8 cellular contexts compared by ENCODE assay signal in the genomic region with DNA sequence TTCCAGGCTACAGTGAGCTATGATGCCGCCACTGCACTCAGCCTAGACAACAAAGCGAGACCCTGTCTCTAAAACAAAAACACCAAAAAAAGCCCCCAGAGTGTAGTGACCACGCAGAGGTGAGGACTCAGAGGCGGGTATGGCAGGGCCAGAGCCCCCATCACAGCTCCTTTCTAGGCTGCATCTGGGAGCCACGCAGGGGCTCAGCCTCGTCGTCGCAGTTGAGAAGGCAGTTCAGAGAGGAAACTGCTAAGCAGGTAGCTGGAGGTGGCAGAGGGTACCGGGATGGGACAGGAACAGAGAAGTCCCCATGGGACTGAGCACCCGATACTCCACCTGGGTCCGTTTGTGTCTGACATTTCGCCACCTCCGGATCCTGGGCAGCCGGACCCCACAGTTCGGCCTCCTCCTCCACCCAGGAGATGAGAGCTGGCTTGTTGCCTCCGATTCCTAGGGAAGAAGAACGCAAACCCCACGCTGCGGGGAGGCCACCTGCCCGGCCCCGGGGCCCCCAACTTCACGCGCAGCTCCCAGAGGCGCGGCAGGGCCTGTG. TPM values are rescaled to one million over a fixed set of nuclear protein-coding genes. Genes with fewer than 3 reads are reported as not detected.
DNase-seq lines count a peak whose midpoint lies in the region; ATAC-seq, FAIRE-seq and TF ChIP-seq lines count a peak whose summit lies in the region.

No MANE protein-coding gene starts in this region.

- intact Hi-C loops in kidney (cut with DNase I), result no loop called here

- H3K4me1 ChIP-seq in HUES48 (ENCODE audit: control insufficient read depth, insufficient read depth, low read length), result peaks cover 6% of the 10 kb centered on the region; the same call in 1 of the 2 replicates
- H3K4me1 ChIP-seq in kidney (ENCODE audit: control insufficient read depth in 1 of 2, insufficient read depth in 1 of 2, low read depth in 1 of 2, low read length in 2 of 2), result peaks cover 0 to 2% of the 10 kb centered on the region in 2 donors

- peaks cover 28% of the 10 kb centered on the region for H3K36me3 ChIP-seq in HUES48 (ENCODE audit: control insufficient read depth, insufficient read depth, low read length)
- H3K36me3 ChIP-seq in kidney (ENCODE audit: control insufficient read depth in 1 of 2, insufficient read depth in 2 of 2, low read length in 2 of 2), result peaks cover 6 to 9% of the 10 kb centered on the region in 2 donors

- H3K9ac ChIP-seq in HUES48 (ENCODE audit: low read depth, low read length) (peak overlapping the region; percentile 84), kidney (ENCODE audit: low read length in 2 of 2) (peak overlapping the region; percentile 70 to 81)

- H3K9me3 ChIP-seq in HUES48 (ENCODE audit: control insufficient read depth, insufficient read depth, low read length), result no peaks in the 10 kb centered on the region
- no peaks in the 10 kb centered on the region for H3K9me3 ChIP-seq in kidney (ENCODE audit: control insufficient read depth in 1 of 2, low read length in 2 of 2)

- ATAC-seq in GM18502 (IDR thresholded peaks at IDR 0.05; ENCODE audit: poor library complexity, unreplicated experiment), result no peak

- H3K27me3 ChIP-seq in HUES48 (ENCODE audit: control insufficient read depth, insufficient read depth, low read length), result no peaks in the 10 kb centered on the region

- no peak for TF ChIP-seq CTCF in kidney (IDR thresholded peaks at IDR 0.05; ENCODE audit: borderline replicate concordance, extremely low read depth, insufficient read depth)

- H3K27ac ChIP-seq in HUES48 (ENCODE audit: low read depth, low read length), result peak overlapping the region; percentile 96
- H3K27ac ChIP-seq in angular gyrus (ENCODE audit: low read depth, low read length), result peak overlapping the region; percentile 93
- H3K27ac ChIP-seq in kidney (ENCODE audit: low read depth in 2 of 2, low read length in 2 of 2), result peak overlapping the region; percentile 94 to 95
- peak overlapping the region; percentile 93 for H3K27ac ChIP-seq in substantia nigra (ENCODE audit: low read depth, low read length, poor library complexity, severe bottlenecking)

- no peak for FAIRE-seq in kidney (lab: Jason Lieb, UNC)

- H3K4me3 ChIP-seq in HUES48 (ENCODE audit: low read depth, low read length) (peak overlapping the region; percentile 99), kidney (ENCODE audit: low read length in 2 of 2) (peak overlapping the region; percentile 71 to 83)

- DNase-seq in activated T-cell treated with anti-CD3 and anti-CD28 coated beads for 4 hours (peak; percentile 33), kidney (no peak), substantia nigra (lab: John Stamatoyannopoulos, UW) (peak in 2 of 49 donors; percentile 41 to 67), MV-4-11 (lab: John Stamatoyannopoulos, UW) (no peak)
- DNase-seq in activated T-cell treated with anti-CD3 and anti-CD28 coated beads, Interleukin-2, amount 50 U/mL, for 1 hour, result no peak

RNA-seq across cellular contexts. Expression of gene ZNF764, which starts 0.7 kb away (rescaled TPM):
- total RNA-seq in kidney, result 11.9 TPM
- polyA plus RNA-seq in kidney (ENCODE audit: insufficient read depth, low read depth, low replicate concordance), result 4.4 TPM

RNA-seq across cellular contexts. Expression of gene ZNF688, which starts 14.0 kb away (rescaled TPM):
- 16.7 TPM for total RNA-seq in kidney
- polyA plus RNA-seq in kidney (ENCODE audit: insufficient read depth, low read depth, low replicate concordance), result 32.7 TPM

RNA-seq across cellular contexts. Expression of gene ZNF747, which starts 22.8 kb away (rescaled TPM):
- 11.6 TPM for total RNA-seq in kidney
- 10.1 TPM for polyA plus RNA-seq in kidney (ENCODE audit: insufficient read depth, low read depth, low replicate concordance)

RNA-seq across cellular contexts. Expression of gene ZNF785, which starts 28.0 kb away (rescaled TPM):
- total RNA-seq in kidney, result 18.5 TPM
- 6.3 TPM for polyA plus RNA-seq in kidney (ENCODE audit: insufficient read depth, low read depth, low replicate concordance)

RNA-seq across cellular contexts. Expression of gene ZNF768, which starts 31.1 kb away (rescaled TPM):
- total RNA-seq in kidney, result 36.2 TPM
- polyA plus RNA-seq in kidney (ENCODE audit: insufficient read depth, low read depth, low replicate concordance), result 46.9 TPM
